Comparison of ENCODE assay signal across 11 cellular contexts in the genomic region with DNA sequence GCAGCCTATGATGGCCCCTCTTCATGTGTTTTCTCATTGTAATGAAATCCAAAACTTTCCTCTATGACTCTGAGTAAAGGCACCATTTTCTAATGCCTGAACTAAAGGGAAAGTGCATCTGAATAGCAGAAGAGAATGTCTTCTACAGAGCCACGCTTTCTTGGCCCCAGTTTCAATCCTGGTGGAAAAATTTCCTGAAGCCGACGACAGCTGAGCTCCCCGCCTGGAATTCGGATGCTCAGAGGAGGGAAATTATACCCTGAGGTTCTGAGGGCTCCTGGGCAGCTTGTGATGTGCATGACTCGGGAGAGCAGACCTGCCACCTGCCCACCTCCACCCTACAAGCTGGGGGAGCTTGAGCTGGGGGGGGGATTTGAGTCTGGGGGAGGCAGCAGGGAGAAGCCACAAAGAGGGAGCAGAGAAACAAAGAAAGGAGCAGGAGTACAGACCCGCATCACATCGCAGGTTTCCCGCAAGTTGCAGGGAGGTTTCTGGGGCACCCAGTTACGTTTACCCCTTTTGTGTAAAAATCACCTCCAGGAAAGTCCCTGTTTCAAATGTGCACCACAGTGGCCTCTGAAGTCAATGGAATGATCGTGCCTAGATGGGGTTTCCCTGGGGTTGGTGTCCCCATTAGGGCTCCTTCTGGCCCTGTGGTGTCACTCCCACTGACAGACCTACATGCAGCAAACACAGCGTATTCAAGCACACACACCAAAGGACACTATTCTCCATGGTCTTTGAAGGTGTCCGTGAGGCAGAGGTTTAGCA.
A peak's percentile ranks its signal among the peaks of the same experiment; 100 is the strongest.
DNase-seq lines count a peak whose midpoint lies in the region; ATAC-seq lines count a peak whose summit lies in the region.
"Had no signal": no experiment of that assay in that cellular context is flagged by ENCODE, and none has a peak within 500 bp of the region (broad histone marks: within the 10 kb centered on the region; RNA-seq: fewer than 3 reads in every experiment).

No MANE protein-coding gene starts in this region.

- ATAC-seq in GM19023 (IDR thresholded peaks at IDR 0.05; ENCODE audit: unreplicated experiment) (peak; percentile 52), HG03095 (IDR thresholded peaks at IDR 0.05; ENCODE audit: unreplicated experiment) (peak; percentile 37), HG03457 (IDR thresholded peaks at IDR 0.05; ENCODE audit: unreplicated experiment) (no peak), sciatic nerve (no peak)

- in situ Hi-C loops in G401 (cut with HindIII; ENCODE audit: low sequenced_read_pairs), result no loop called here

- intact Hi-C loops in sciatic nerve (cut with DNase I), result no loop called here

- DNase-seq in G401 (ENCODE audit: low spot score), result peak; percentile 22
- DNase-seq in central memory CD4-positive, alpha-beta T cell, result peak; percentile 50
- DNase-seq in NCI-H1092 (lab: John Stamatoyannopoulos, UW), result no peak
- DNase-seq in nucleus accumbens (lab: John Stamatoyannopoulos, UW), result no peak
- no peak for DNase-seq in sciatic nerve (ENCODE audit: low spot score)
- DNase-seq: Calu3, small intestine, trophoblast cell had no signal

Comparison
In these comparisons a context has a peak if more than half of its experiments do, and no peak if none do; other contexts are left out.
1. DNase-seq: peak in G401 (single experiment) and central memory CD4-positive, alpha-beta T cell (single experiment); none in NCI-H1092 (single experiment), nucleus accumbens (0 of 56) and sciatic nerve (single experiment).
2. ATAC-seq: peak in GM19023 (single experiment) and HG03095 (single experiment); none in HG03457 (single experiment) and sciatic nerve (single experiment).